14 cellular contexts compared by ENCODE assay signal in genomic region chr11:72833083-72833733, GRCh38. TPM values are rescaled to one million over a fixed set of nuclear protein-coding genes. Genes with fewer than 3 reads are reported as not detected.
DNase-seq lines count a peak whose midpoint lies in the region; ATAC-seq, FAIRE-seq and TF ChIP-seq lines count a peak whose summit lies in the region.
"Had no signal": no experiment of that assay in that cellular context is flagged by ENCODE, and none has a peak within 500 bp of the region (broad histone marks: within the 10 kb centered on the region; RNA-seq: fewer than 3 reads in every experiment).

No MANE protein-coding gene starts in this region.

- 87% methylated on average over 5 of the region's 5 CpGs; no CpG with 5 or more reads in 1 of the 2 experiments for WGBS in H1 (ENCODE audit: extremely low coverage in 1 of 2, insufficient coverage in 1 of 2, insufficient read length in 1 of 2, insufficient replicate concordance in 2 of 2, low coverage in 1 of 2, low lambda C conversion rate in 2 of 2, missing lambda C conversion rate in 1 of 2), 2 experiments
- WGBS in psoas muscle, 3 donors: 92 to 95% (median 94%) methylated on average over 5 of the region's 5 CpGs

- H3K9ac ChIP-seq in H1 (replicated peaks in 1 of 4; ENCODE audit: extremely low read depth in 1 of 4, low read depth in 3 of 4, low read length in 3 of 4): no peak overlapping the region

- H3K4me3 ChIP-seq in H1 (ENCODE audit: extremely low read depth in 1 of 4, insufficient read depth in 2 of 4, low read depth in 3 of 4, low read length in 4 of 4): no peak overlapping the region
- H3K4me3 ChIP-seq in psoas muscle: no peak overlapping the region
- H3K4me3 ChIP-seq: skin epidermis had no signal

- in situ Hi-C loops in ACHN (cut with HindIII; ENCODE audit: low pct_ligation_motif_present, low pct_unique_long_range_greater_than_20kb, low sequenced_read_pairs): no loop called here

- no peaks in the 10 kb centered on the region; a peak in 1 of 8 replicates for H3K36me3 ChIP-seq in H1 (ENCODE audit: control insufficient read depth in 2 of 4, insufficient read depth in 4 of 4, low read length in 3 of 4)
- H3K36me3 ChIP-seq in psoas muscle (ENCODE audit: insufficient read depth in 1 of 2, low read depth in 1 of 2): peaks cover 0 to 5% of the 10 kb centered on the region in 2 donors

- no peak for TF ChIP-seq RAD21 in H1 (IDR thresholded peaks at IDR 0.05 in 1 of 2, conservative IDR thresholded peaks at IDR 0.05 in 1 of 2; ENCODE audit: low read depth in 2 of 2, low read length in 2 of 2)

- no peak overlapping the region for H3K4ac ChIP-seq in H1 (replicated peaks; ENCODE audit: insufficient read length, low read depth, low read length)

- H4K20me1 ChIP-seq in H1 (replicated peaks in 1 of 2; ENCODE audit: control insufficient read depth in 1 of 2, insufficient read depth in 2 of 2, low read length in 2 of 2): no peaks in the 10 kb centered on the region

- no peaks in the 10 kb centered on the region for H3K23me2 ChIP-seq in H1 (ENCODE audit: low read depth, low read length)

- H4K5ac ChIP-seq in H1 (ENCODE audit: insufficient read length, low read depth, low read length): no peak overlapping the region

- 0 out of 2 replicates have a peak overlapping the region, but pooled peaks have one; percentile 32 for H2AK5ac ChIP-seq in H1 (ENCODE audit: low read depth, low read length)

- H3K27me3 ChIP-seq in CD4-positive, alpha-beta T cell (ENCODE audit: control insufficient read depth, insufficient read depth, low read length): no peaks in the 10 kb centered on the region
- no peaks in the 10 kb centered on the region; a peak in 1 of 7 replicates for H3K27me3 ChIP-seq in H1 (replicated peaks in 1 of 4; ENCODE audit: control insufficient read depth in 3 of 4, extremely low read depth in 1 of 4, insufficient read depth in 3 of 4, low read length in 3 of 4)
- H3K27me3 ChIP-seq in psoas muscle (ENCODE audit: insufficient read depth in 3 of 3, low read length in 2 of 3): no peaks in the 10 kb centered on the region

- no peak overlapping the region for H2BK20ac ChIP-seq in H1 (ENCODE audit: low read length)

- H3K4me3 Mint-ChIP-seq in CD4-positive, alpha-beta T cell: no peak overlapping the region
- peak overlapping the region in 1 of 4 donors; percentile 36 for H3K4me3 Mint-ChIP-seq in IgD-negative memory B cell
- H3K4me3 Mint-ChIP-seq: endodermal cell, WTC11 had no signal

- H3K36me3 Mint-ChIP-seq in CD4-positive, alpha-beta T cell (ENCODE audit: low read depth): peaks cover 44% of the 10 kb centered on the region
- peaks cover 2% of the 10 kb centered on the region for H3K36me3 Mint-ChIP-seq in IgD-negative memory B cell
- H3K36me3 Mint-ChIP-seq: WTC11 had no signal

- peak overlapping the region; percentile 79 for H3K27ac Mint-ChIP-seq in CD4-positive, alpha-beta T cell
- H3K27ac Mint-ChIP-seq in IgD-negative memory B cell: peak overlapping the region in 2 of 3 donors; percentile 80 to 97
- H3K27ac Mint-ChIP-seq: endodermal cell, WTC11 had no signal

- intact Hi-C loops in CD4-positive, alpha-beta T cell (cut with DNase I, micrococcal nuclease): loop anchor here (5.0 kb wide), 1 partner anchor 409 kb away; no protein-coding TSS in a partner anchor
- intact Hi-C loops in psoas muscle (cut with DNase I): loop anchor here (5.0 kb wide), 2 partner anchors 404 to 454 kb away; no protein-coding TSS in a partner anchor

- DNase-seq in CD4-positive, alpha-beta T cell: no peak
- DNase-seq in H1 (ENCODE audit: low read depth in 1 of 2, low spot score in 2 of 2): no peak
- no peak for DNase-seq in psoas muscle
- no peak for DNase-seq in effector CD8-positive, alpha-beta T cell (lab: John Stamatoyannopoulos, UW)
- no peak for DNase-seq in D341Med (ENCODE audit: low spot score)
- DNase-seq in ACHN: no peak
- DNase-seq: activated gamma-delta T cell treated with Interleukin-2 at 50 U/mL for 16 hours, endodermal cell, NCI-H510A treated with DMSO at 0.1 percent for 48 hours, SHP77 treated with DMSO at 0.1 percent for 48 hours had no signal

- no peak for TF ChIP-seq CTCF in CD4-positive, alpha-beta T cell (IDR thresholded peaks at IDR 0.05)
- no peak for TF ChIP-seq CTCF in H1 (IDR thresholded peaks at IDR 0.05; ENCODE audit: control extremely low read depth in 1 of 3, insufficient read depth in 1 of 3, low read depth in 1 of 3, low read length in 3 of 3)
- TF ChIP-seq CTCF in psoas muscle (IDR thresholded peaks at IDR 0.05): no peak

- POLR2A ChIA-PET in CD4-positive, alpha-beta T cell (lab: Charles Lee): interaction anchor here (0.8 to 2.7 kb wide), 4 partner anchors 111 to 412 kb away, joined by 3 to 8 read pairs (median 5); partner anchors contain the start of gene FCHSD2
- POLR2A ChIA-PET in H1 (lab: Charles Lee; ENCODE audit: partially characterized antibody): interaction anchor here (0.6 to 1.1 kb wide), 2 partner anchors 344 to 964 kb away, joined by 3 read pairs; no protein-coding TSS in a partner anchor

- H3K18ac ChIP-seq in H1 (ENCODE audit: extremely low read depth, low read length): no peak overlapping the region

- H2BK5ac ChIP-seq in H1 (ENCODE audit: low read depth, low read length): no peak overlapping the region

- H3K79me2 ChIP-seq in H1 (ENCODE audit: control insufficient read depth in 1 of 2, insufficient read depth in 2 of 2, low read length in 2 of 2): no peaks in the 10 kb centered on the region

- H3K79me1 ChIP-seq in H1 (ENCODE audit: low read depth, low read length): no peaks in the 10 kb centered on the region; the same call in 1 of the 2 replicates

- TF ChIP-seq POLR2A in H1 (IDR thresholded peaks at IDR 0.05; ENCODE audit: control extremely low read depth in 1 of 2, low read depth in 2 of 2, low read length in 2 of 2): no peak

- H4K91ac ChIP-seq in H1 (replicated peaks; ENCODE audit: insufficient read length, low read length): no peak overlapping the region

- H3K27me3 Mint-ChIP-seq in CD4-positive, alpha-beta T cell: no peaks in the 10 kb centered on the region
- H3K27me3 Mint-ChIP-seq in IgD-negative memory B cell: no peaks in the 10 kb centered on the region

- H3K23ac ChIP-seq in H1 (ENCODE audit: insufficient read length): no peak overlapping the region

- no peak for FAIRE-seq in H1 (lab: Jason Lieb, UNC)

- no peak overlapping the region for H2BK120ac ChIP-seq in H1 (replicated peaks; ENCODE audit: low read depth, low read length)

- CTCF ChIA-PET in CD4-positive, alpha-beta T cell (lab: Charles Lee): interaction anchor here (2.1 kb wide), 1 partner anchor 149 kb away, joined by 7 read pairs; no protein-coding TSS in a partner anchor
- CTCF ChIA-PET in H1 (lab: Charles Lee; ENCODE audit: partially characterized antibody): interaction anchor here (1.0 to 11.9 kb wide), 17 partner anchors 8 to 403 kb away, joined by 3 to 258 read pairs (median 9); no protein-coding TSS in a partner anchor

- H3K4me1 ChIP-seq in H1 (replicated peaks in 1 of 4; ENCODE audit: control insufficient read depth in 3 of 4, insufficient read depth in 4 of 4, low read length in 3 of 4): peaks cover 0 to 5% (median 4%) of the 10 kb centered on the region in 4 experiments; a peak in 6 of 7 replicates
- H3K4me1 ChIP-seq in psoas muscle: peaks cover 14% of the 10 kb centered on the region

- H2BK12ac ChIP-seq in H1 (ENCODE audit: low read depth, low read length): no peak overlapping the region

- no peak overlapping the region for H3K4me2 ChIP-seq in H1 (ENCODE audit: insufficient read depth in 1 of 2, low read depth in 2 of 2, low read length in 2 of 2)

- H2BK15ac ChIP-seq in H1 (ENCODE audit: low read length): no peak overlapping the region

- no peak overlapping the region for H3K27ac ChIP-seq in CD4-positive, alpha-beta T cell (ENCODE audit: low read depth, low read length)
- H3K27ac ChIP-seq in H1 (ENCODE audit: low read depth, low read length) (no peak overlapping the region), psoas muscle (peak overlapping the region; percentile 72)

- H3K14ac ChIP-seq in H1 (ENCODE audit: insufficient read length): no peak overlapping the region

- no peaks in the 10 kb centered on the region for H3K9me3 Mint-ChIP-seq in CD4-positive, alpha-beta T cell
- H3K9me3 Mint-ChIP-seq in IgD-negative memory B cell: no peaks in the 10 kb centered on the region
- H3K9me3 Mint-ChIP-seq: endodermal cell, WTC11 had no signal

- no peaks in the 10 kb centered on the region for H3K9me3 ChIP-seq in CD4-positive, alpha-beta T cell (ENCODE audit: control insufficient read depth, low read length)
- H3K9me3 ChIP-seq in H1 (ENCODE audit: insufficient read depth in 2 of 2, low read depth in 1 of 2, low read length in 1 of 2) (no peaks in the 10 kb centered on the region), psoas muscle (no peaks in the 10 kb centered on the region)

- no peak overlapping the region for H3K56ac ChIP-seq in H1 (replicated peaks; ENCODE audit: insufficient read length, low read depth, low read length)

- no peak overlapping the region for H2AFZ ChIP-seq in H1 (ENCODE audit: low read length)

- ATAC-seq in CD4-positive, alpha-beta T cell (ENCODE audit: poor library complexity): no peak
- ATAC-seq in psoas muscle (no peak), HG02610 (IDR thresholded peaks at IDR 0.05; ENCODE audit: unreplicated experiment) (no peak)
- ATAC-seq: WTC11 had no signal

- H4K8ac ChIP-seq in H1 (ENCODE audit: extremely low read depth, insufficient read depth, low read length): no peak overlapping the region

- peaks cover 8% of the 10 kb centered on the region for H3K4me1 Mint-ChIP-seq in CD4-positive, alpha-beta T cell (ENCODE audit: low read depth)
- peaks cover 7 to 15% (median 11%) of the 10 kb centered on the region in 3 donors for H3K4me1 Mint-ChIP-seq in IgD-negative memory B cell

- TF ChIP-seq EP300 in H1 (IDR thresholded peaks at IDR 0.05; ENCODE audit: borderline replicate concordance in 1 of 2, low read depth in 2 of 2, low read length in 2 of 2): no peak

RNA-seq across cellular contexts. Expression of gene ATG16L2, which starts 19.0 kb away (rescaled TPM):
- 10 to 100 TPM; 58.3 to 61.6 TPM for total RNA-seq in CD4-positive, alpha-beta T cell
- polyA plus RNA-seq in IgD-negative memory B cell (32.1 TPM), H1 (2011; rRNA removed) (18.5 and 23.4 TPM in 2 replicates), psoas muscle (1 to 10 TPM; 3.9 to 5.2 (median 4.7) TPM)
- total RNA-seq in H1 (2021; fragmentation: NEBNext Ultra II Directional; extraction: Animal tissue kit (Norgen Biotek cat#: 25700)): 11.0 and 11.7 TPM in 2 replicates
- polyA plus RNA-seq in H1 (2011; cell fraction: cytosol; rRNA removed): 26.6 TPM
- polyA plus RNA-seq in H1 (2011; cell fraction: nucleus; rRNA removed): 154 TPM
- polyA plus RNA-seq in H1 (2012, experiment 1 of 2): 11.4 to 21.9 TPM (median 16.3 TPM) in 4 replicates
- 6.5 TPM for polyA plus RNA-seq in H1 (2012, experiment 2 of 2)
- 7.1 TPM for polyA plus RNA-seq in H1 (2013, experiment 1 of 2)
- 6.3 TPM for polyA plus RNA-seq in H1 (2013, experiment 2 of 2)
- polyA minus RNA-seq in H1 (2011; rRNA and poly(A)+ RNA removed): 15.4 and 15.5 TPM in 2 replicates
- 7.7 TPM for polyA minus RNA-seq in H1 (2011; cell fraction: cytosol; rRNA and poly(A)+ RNA removed)
- polyA minus RNA-seq in H1 (2011; cell fraction: nucleus; rRNA and poly(A)+ RNA removed): 34.3 TPM
- 1 to 10 TPM; 4.5 to 9.6 (median 5.4) TPM for total RNA-seq in psoas muscle

RNA-seq across cellular contexts. Expression of gene STARD10, which starts 39.4 kb away (rescaled TPM):
- total RNA-seq in CD4-positive, alpha-beta T cell: 10 to 100 TPM; 10.5 to 12.9 TPM
- 33.4 TPM for polyA plus RNA-seq in IgD-negative memory B cell
- 23.7 and 25.3 TPM in 2 replicates for total RNA-seq in H1 (2021; fragmentation: NEBNext Ultra II Directional; extraction: Animal tissue kit (Norgen Biotek cat#: 25700))
- polyA plus RNA-seq in H1 (2011; rRNA removed): 35.7 and 57.1 TPM in 2 replicates
- polyA plus RNA-seq in H1 (2011; cell fraction: cytosol; rRNA removed): 41.5 TPM
- 74.6 TPM for polyA plus RNA-seq in H1 (2011; cell fraction: nucleus; rRNA removed)
- polyA plus RNA-seq in H1 (2012, experiment 1 of 2): 26.5 to 39.2 TPM (median 33.0 TPM) in 4 replicates
- polyA plus RNA-seq in H1 (2012, experiment 2 of 2): 26.5 TPM
- polyA plus RNA-seq in H1 (2013, experiment 1 of 2): 16.4 TPM
- 14.7 TPM for polyA plus RNA-seq in H1 (2013, experiment 2 of 2)
- 31.9 and 36.2 TPM in 2 replicates for polyA minus RNA-seq in H1 (2011; rRNA and poly(A)+ RNA removed)
- polyA minus RNA-seq in H1 (2011; cell fraction: cytosol; rRNA and poly(A)+ RNA removed): 19.2 TPM
- polyA minus RNA-seq in H1 (2011; cell fraction: nucleus; rRNA and poly(A)+ RNA removed): 19.1 TPM
- total RNA-seq in psoas muscle: 10 to 100 TPM; 47.3 to 70.7 (median 57.7) TPM
- 10 to 100 TPM; 18.6 to 99.9 (median 57.3) TPM for polyA plus RNA-seq in psoas muscle
